22 cellular contexts compared by ENCODE assay signal in the genomic region with DNA sequence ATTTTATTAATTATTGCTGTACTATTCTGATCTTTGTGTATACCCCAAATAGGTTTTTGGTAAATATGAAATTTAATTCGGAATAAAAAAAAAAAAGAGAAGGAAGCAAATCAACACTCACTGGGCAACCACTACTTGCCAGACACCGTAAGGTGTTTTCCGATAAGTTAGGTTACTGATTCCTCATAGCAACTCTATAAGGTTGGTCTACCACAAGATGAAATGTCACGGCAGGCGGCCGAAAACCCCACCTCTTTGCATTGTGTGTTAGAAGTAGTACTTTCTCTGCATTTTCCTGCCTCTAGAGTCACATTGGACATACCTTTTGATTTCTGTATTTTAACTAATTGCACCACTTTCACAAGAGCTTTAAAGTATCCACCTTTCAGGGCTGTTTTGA.
"Had no signal": no experiment of that assay in that cellular context is flagged by ENCODE, and none has a peak within 500 bp of the region (broad histone marks: within the 10 kb centered on the region; RNA-seq: fewer than 3 reads in every experiment).

No MANE protein-coding gene starts in this region.

- H3K4me1 ChIP-seq: breast epithelium, colonic mucosa, esophagus muscularis mucosa, pancreas, psoas muscle, right atrium auricular region had no signal

- H3K9me3 ChIP-seq: breast epithelium, colonic mucosa, esophagus muscularis mucosa, pancreas, psoas muscle, right atrium auricular region, transverse colon had no signal

- H3K36me3 ChIP-seq: breast epithelium, colonic mucosa, esophagus muscularis mucosa, pancreas, right atrium auricular region, transverse colon had no signal

- H3K27me3 Mint-ChIP-seq: activated naive CD8-positive, alpha-beta T cell had no signal

- H3K9me3 Mint-ChIP-seq: activated T-cell treated with anti-CD3 and anti-CD28 coated beads, Interleukin-2, amount 50 U/mL, for 4 hours; activated T-helper 2 cell treated with anti-CD3 and anti-CD28 coated beads, Interferon-gamma antibody, Interleukin-2, Interleukin-4, amounts not matched to agents 10 μg/mL and 5 μg/mL and 100 μg/mL, durations not matched to agents 14 hours and 24 hours and 36 hours; nephron progenitor cell had no signal

- ATAC-seq: activated T-cell treated with anti-CD3 and anti-CD28 coated beads, Interleukin-2, amount 50 U/mL, for 4 hours; left ventricle myocardium superior; pancreas; psoas muscle had no signal

- DNase-seq: activated CD4-positive, CD25-positive, alpha-beta regulatory T cell treated with anti-CD3 and anti-CD28 coated beads, Interleukin-2, amount 50 U/mL, for 72 hours; activated CD8-positive, alpha-beta memory T cell treated with anti-CD3 and anti-CD28 coated beads, Interleukin-2, amount 50 U/mL, for 48 hours; activated naive CD4-positive, alpha-beta T cell; activated T-cell treated with anti-CD3 and anti-CD28 coated beads, Interleukin-2, amount 50 U/mL, for 4 hours; amniotic stem cell; colonic mucosa; dorsolateral prefrontal cortex; hippocampal formation; left ventricle myocardium superior; mammary epithelial cell; midbrain; nephron progenitor cell; pancreas; psoas muscle; stimulated activated CD4-positive, alpha-beta T cell treated with anti-CD3 and anti-CD28 coated beads, Interleukin-4, amount 100 ng/mL, for 4 hours; transverse colon had no signal

- H3K4me3 Mint-ChIP-seq: activated naive CD8-positive, alpha-beta T cell; activated T-cell treated with anti-CD3 and anti-CD28 coated beads, Interleukin-2, amount 50 U/mL, for 4 hours; nephron progenitor cell had no signal

- H3K27ac Mint-ChIP-seq: activated naive CD8-positive, alpha-beta T cell; activated T-helper 2 cell treated with anti-CD3 and anti-CD28 coated beads, Interferon-gamma antibody, Interleukin-2, Interleukin-4, amounts not matched to agents 10 μg/mL and 5 μg/mL and 100 μg/mL, durations not matched to agents 14 hours and 24 hours and 36 hours; nephron progenitor cell had no signal

- H3K4me3 ChIP-seq: breast epithelium, colonic mucosa, dorsolateral prefrontal cortex, esophagus muscularis mucosa, pancreas, psoas muscle, right atrium auricular region, transverse colon had no signal

- H3K27ac ChIP-seq: breast epithelium, colonic mucosa, dorsolateral prefrontal cortex, esophagus muscularis mucosa, pancreas, psoas muscle, right atrium auricular region, transverse colon, VCaP had no signal

- H3K27me3 ChIP-seq: breast epithelium, colonic mucosa, dorsolateral prefrontal cortex, esophagus muscularis mucosa, right atrium auricular region, transverse colon had no signal
